ENCODE assay signal across 21 cellular contexts in the genomic region with DNA sequence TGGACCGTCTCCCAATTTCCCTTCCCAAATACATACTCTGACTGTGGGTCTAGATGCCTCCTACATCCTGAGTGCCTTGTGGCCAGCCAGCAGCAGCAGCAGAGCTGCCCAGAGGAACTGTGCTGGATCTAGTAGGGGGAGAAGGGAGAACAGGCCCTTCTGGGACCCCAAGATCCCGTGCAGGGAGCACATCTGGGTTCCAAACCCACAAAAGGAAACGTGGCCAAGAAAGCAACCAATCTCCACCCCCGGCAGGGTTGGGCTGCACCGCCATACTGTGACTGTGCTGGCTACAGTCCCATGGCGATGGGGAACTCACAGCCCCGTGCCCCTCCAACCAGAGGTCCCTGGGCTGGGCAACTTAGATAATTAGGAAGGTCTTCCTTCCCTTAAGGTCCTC.
DNase-seq lines count a peak whose midpoint lies in the region; ATAC-seq and TF ChIP-seq lines count a peak whose summit lies in the region.
"Had no signal": no experiment of that assay in that cellular context is flagged by ENCODE, and none has a peak within 500 bp of the region (broad histone marks: within the 10 kb centered on the region; RNA-seq: fewer than 3 reads in every experiment).

No MANE protein-coding gene starts in this region.

- H3K9ac ChIP-seq in IMR-90 (ENCODE audit: low read depth, low read length) (no peak overlapping the region), neuronal stem cell (ENCODE audit: low read depth, low read length, poor library complexity) (no peak overlapping the region)

- H2AFZ ChIP-seq in IMR-90 (replicated peaks; ENCODE audit: low read length, poor library complexity) (no peak overlapping the region), neuronal stem cell (ENCODE audit: low read length) (no peak overlapping the region)

- H3K23ac ChIP-seq in IMR-90 (ENCODE audit: low read depth, low read length) (no peak overlapping the region), neuronal stem cell (ENCODE audit: low read depth, low read length, poor library complexity) (peak overlapping the region; percentile 55)

- CTCF ChIA-PET in activated CD8-positive, alpha-beta memory T cell treated with anti-CD3 and anti-CD28 coated beads, Interleukin-2, amount 10 ng/mL, durations not matched to agents 7 days and 5 days (lab: Charles Lee), result interaction anchor here (1.3 to 4.6 kb wide), 5 partner anchors 17 to 91 kb away, joined by 3 to 34 read pairs (median 12); partner anchors contain the start of gene C15orf39
- CTCF ChIA-PET in IMR-90 (lab: Yijun Ruan, JAX), result no interaction called here

- peaks cover 6% of the 10 kb centered on the region for H4K20me1 ChIP-seq in IMR-90 (ENCODE audit: insufficient read depth, low read length)

- H4K5ac ChIP-seq in IMR-90 (ENCODE audit: low read depth, low read length), result no peak overlapping the region

- no TSS peak for BruUV-seq in IMR-90 (replicated peaks; lab: Mats Ljungman, UMichigan)

- POLR2A ChIA-PET in IMR-90 (lab: Charles Lee; ENCODE audit: unreplicated experiment), result no interaction called here

- H3K27me3 Mint-ChIP-seq in activated CD8-positive, alpha-beta memory T cell treated with anti-CD3 and anti-CD28 coated beads, Interleukin-2, amount 10 ng/mL, durations not matched to agents 7 days and 5 days, result peaks cover 16% of the 10 kb centered on the region
- peaks cover 4% of the 10 kb centered on the region for H3K27me3 Mint-ChIP-seq in activated T-helper 1 cell treated with anti-CD3 and anti-CD28 coated beads, Interleukin-12 subunit alpha, Interleukin-12 subunit beta, Interleukin-2, Interleukin-4 antibody, amounts not matched to agents 30 ng/mL and 10 ng/mL and 1 ng/mL, durations not matched to agents 14 hours and 24 hours and 36 hours (ENCODE audit: insufficient read depth)

- dilution Hi-C loops in IMR-90 (cut with HindIII; ENCODE audit: low sequenced_read_pairs, unreplicated experiment), result no loop called here

- TF ChIP-seq POLR2A in IMR-90 (IDR thresholded peaks at IDR 0.05; ENCODE audit: low read depth, low read length), result no peak

- H3K9me1 ChIP-seq in IMR-90 (ENCODE audit: insufficient read depth, low read length), result peaks cover 15% of the 10 kb centered on the region

- H4K8ac ChIP-seq in IMR-90 (ENCODE audit: low read depth in 2 of 2, low read length in 2 of 2) (no peak overlapping the region), neuronal stem cell (ENCODE audit: low read depth, low read length) (no peak overlapping the region)

- H3K36me3 Mint-ChIP-seq in activated CD8-positive, alpha-beta memory T cell treated with anti-CD3 and anti-CD28 coated beads, Interleukin-2, amount 10 ng/mL, durations not matched to agents 7 days and 5 days, result peaks cover 22% of the 10 kb centered on the region
- peaks cover 17% of the 10 kb centered on the region for H3K36me3 Mint-ChIP-seq in activated T-helper 1 cell treated with anti-CD3 and anti-CD28 coated beads, Interleukin-12 subunit alpha, Interleukin-12 subunit beta, Interleukin-2, Interleukin-4 antibody, amounts not matched to agents 30 ng/mL and 10 ng/mL and 1 ng/mL, durations not matched to agents 14 hours and 24 hours and 36 hours (ENCODE audit: low read depth)

- no peak overlapping the region for H3K4me2 ChIP-seq in IMR-90 (ENCODE audit: low read depth, low read length)
- no peak overlapping the region for H3K4me2 ChIP-seq in neuronal stem cell (ENCODE audit: insufficient read depth, low read length, poor library complexity, severe bottlenecking)

- TF ChIP-seq RAD21 in IMR-90 (IDR thresholded peaks at IDR 0.05; ENCODE audit: low read length), result no peak

- intact Hi-C loops in IMR-90 (cut with micrococcal nuclease), result no loop called here
- intact Hi-C loops in activated T-helper 1 cell treated with anti-CD3 and anti-CD28 coated beads, Interleukin-12 subunit alpha, Interleukin-12 subunit beta, Interleukin-2, Interleukin-4 antibody, amounts not matched to agents 30 ng/mL and 10 ng/mL and 1 ng/mL, durations not matched to agents 14 hours and 24 hours and 36 hours (cut with micrococcal nuclease), result loop anchor here (2.0 kb wide), 1 partner anchor 67 kb away; no protein-coding TSS in a partner anchor

- no peak for TF ChIP-seq CTCF in IMR-90 (conservative IDR thresholded peaks at IDR 0.05; ENCODE audit: low read depth, low read length)

- no peak overlapping the region for H2BK12ac ChIP-seq in neuronal stem cell (ENCODE audit: low read length)

- H3K4me1 Mint-ChIP-seq in activated CD8-positive, alpha-beta memory T cell treated with anti-CD3 and anti-CD28 coated beads, Interleukin-2, amount 10 ng/mL, durations not matched to agents 7 days and 5 days, result peaks cover 55% of the 10 kb centered on the region
- H3K4me1 Mint-ChIP-seq in activated T-helper 1 cell treated with anti-CD3 and anti-CD28 coated beads, Interleukin-12 subunit alpha, Interleukin-12 subunit beta, Interleukin-2, Interleukin-4 antibody, amounts not matched to agents 30 ng/mL and 10 ng/mL and 1 ng/mL, durations not matched to agents 14 hours and 24 hours and 36 hours (ENCODE audit: low read depth), result peaks cover 63% of the 10 kb centered on the region

- H2BK120ac ChIP-seq in IMR-90 (ENCODE audit: low read depth, low read length) (no peak overlapping the region), neuronal stem cell (ENCODE audit: low read depth, low read length) (no peak overlapping the region)

- H3K79me1 ChIP-seq in IMR-90 (ENCODE audit: low read depth in 1 of 2, low read length in 2 of 2) (no peaks in the 10 kb centered on the region), neuronal stem cell (ENCODE audit: low read depth, low read length) (no peaks in the 10 kb centered on the region)

- H3K14ac ChIP-seq in IMR-90 (replicated peaks; ENCODE audit: low read depth, low read length), result no peak overlapping the region
- H3K14ac ChIP-seq in neuronal stem cell (ENCODE audit: low read length), result no peak overlapping the region

- no peak overlapping the region for H2AK9ac ChIP-seq in IMR-90 (replicated peaks; ENCODE audit: low read depth, low read length, poor library complexity)

- peaks cover 9% of the 10 kb centered on the region for H3K4me1 ChIP-seq in IMR-90 (ENCODE audit: control insufficient read depth, insufficient read depth, low read length)
- peaks cover 2 to 8% of the 10 kb centered on the region in 2 donors for H3K4me1 ChIP-seq in neuronal stem cell (ENCODE audit: control insufficient read depth in 2 of 2, insufficient read depth in 1 of 2, low read depth in 1 of 2, low read length in 2 of 2)
- H3K4me1 ChIP-seq: gastrocnemius medialis had no signal

- H3K27me3 ChIP-seq in IMR-90 (ENCODE audit: control insufficient read depth, insufficient read depth, low read length) (peaks cover 8% of the 10 kb centered on the region), neuronal stem cell (ENCODE audit: control insufficient read depth in 3 of 3, insufficient read depth in 3 of 3, low read depth in 1 of 3, low read length in 3 of 3) (no peaks in the 10 kb centered on the region)
- H3K27me3 ChIP-seq: gastrocnemius medialis, spleen had no signal

- peaks cover 13% of the 10 kb centered on the region for H3K9me3 Mint-ChIP-seq in activated CD8-positive, alpha-beta memory T cell treated with anti-CD3 and anti-CD28 coated beads, Interleukin-2, amount 10 ng/mL, durations not matched to agents 7 days and 5 days (ENCODE audit: low read depth)
- peaks cover 15% of the 10 kb centered on the region for H3K9me3 Mint-ChIP-seq in activated T-helper 1 cell treated with anti-CD3 and anti-CD28 coated beads, Interleukin-12 subunit alpha, Interleukin-12 subunit beta, Interleukin-2, Interleukin-4 antibody, amounts not matched to agents 30 ng/mL and 10 ng/mL and 1 ng/mL, durations not matched to agents 14 hours and 24 hours and 36 hours
- H3K9me3 Mint-ChIP-seq: CD4-positive, alpha-beta T cell had no signal

- no peak overlapping the region; the same call in 2 of the 3 replicates for H2BK15ac ChIP-seq in IMR-90 (ENCODE audit: low read depth, low read length)
- peak overlapping the region; percentile 49 for H2BK15ac ChIP-seq in neuronal stem cell (ENCODE audit: low read length)

- WGBS in IMR-90 (ENCODE audit: extremely low coverage in 2 of 2, insufficient read length in 1 of 2), 2 experiments, result 100% methylated on average over 1 of the region's 7 CpGs; no CpG with 5 or more reads in 1 of the 2 experiments
- no CpG with 5 or more reads among the region's 7 CpGs for WGBS in neuronal stem cell (ENCODE audit: extremely low coverage in 2 of 2, insufficient read length in 2 of 2, insufficient replicate concordance in 1 of 2), 2 donors

- no peak overlapping the region for H3K56ac ChIP-seq in IMR-90 (ENCODE audit: extremely low read depth, insufficient read depth, low read length)

- H2BK5ac ChIP-seq in IMR-90 (ENCODE audit: low read depth, low read length, poor library complexity, severe bottlenecking) (no peak overlapping the region), neuronal stem cell (ENCODE audit: low read length) (no peak overlapping the region)

- H3K27ac ChIP-seq in IMR-90 (ENCODE audit: insufficient read depth, low read length) (no peak overlapping the region), neuronal stem cell (replicated peaks; ENCODE audit: low read length) (no peak overlapping the region)
- H3K27ac ChIP-seq: gastrocnemius medialis had no signal

- 0 out of 2 replicates have a peak overlapping the region, but pooled peaks have one; percentile 24 for H2AK5ac ChIP-seq in IMR-90 (ENCODE audit: low read depth, low read length)
- H2AK5ac ChIP-seq in neuronal stem cell (ENCODE audit: low read depth, low read length), result peak overlapping the region; percentile 70

- H3K4me3 ChIP-seq in IMR-90 (ENCODE audit: insufficient read depth, low read depth, low read length), result no peak overlapping the region
- H3K4me3 ChIP-seq in neuronal stem cell (ENCODE audit: low read length in 2 of 2), result no peak overlapping the region
- H3K4me3 ChIP-seq: gastrocnemius medialis, lung, spleen had no signal

- H3K27ac Mint-ChIP-seq in activated CD8-positive, alpha-beta memory T cell treated with anti-CD3 and anti-CD28 coated beads, Interleukin-2, amount 10 ng/mL, durations not matched to agents 7 days and 5 days, result peak overlapping the region; percentile 79
- H3K27ac Mint-ChIP-seq in activated T-helper 1 cell treated with anti-CD3 and anti-CD28 coated beads, Interleukin-12 subunit alpha, Interleukin-12 subunit beta, Interleukin-2, Interleukin-4 antibody, amounts not matched to agents 30 ng/mL and 10 ng/mL and 1 ng/mL, durations not matched to agents 14 hours and 24 hours and 36 hours, result peak overlapping the region; percentile 22
- H3K27ac Mint-ChIP-seq: CD4-positive, alpha-beta T cell had no signal

- H3K18ac ChIP-seq in IMR-90 (ENCODE audit: low read depth, low read length) (no peak overlapping the region), neuronal stem cell (ENCODE audit: low read length) (peak overlapping the region; percentile 38)

- peak; percentile 48 for DNase-seq in activated CD8-positive, alpha-beta memory T cell treated with anti-CD3 and anti-CD28 coated beads, Interleukin-2, amount 10 ng/mL, durations not matched to agents 7 days and 5 days
- DNase-seq in activated CD8-positive, alpha-beta memory T cell treated with anti-CD3 and anti-CD28 coated beads for 24 hours, result no peak
- DNase-seq in IMR-90, result no peak
- no peak for DNase-seq in activated T-helper 1 cell treated with anti-CD3 and anti-CD28 coated beads, Interleukin-12 subunit alpha, Interleukin-12 subunit beta, Interleukin-2, Interleukin-4 antibody, amounts not matched to agents 30 ng/mL and 10 ng/mL and 1 ng/mL, durations not matched to agents 14 hours and 24 hours and 36 hours (ENCODE audit: low spot score)
- DNase-seq in neuronal stem cell (ENCODE audit: low spot score), result no peak
- no peak for DNase-seq in anterior cingulate cortex (lab: John Stamatoyannopoulos, UW)
- no peak for DNase-seq in COLO829 (ENCODE audit: low spot score)
- DNase-seq: activated CD4-positive, alpha-beta T cell treated with anti-CD3 and anti-CD28 coated beads for 4 hours; activated naive CD4-positive, alpha-beta T cell; CD4-positive, alpha-beta T cell; cerebellar nuclear complex; DMS79; effector CD4-positive, alpha-beta T cell; gastrocnemius medialis; HCEC 1CT; NCI-H1436; NCI-H526 treated with DMSO at 0.1 percent for 48 hours; spleen; substantia nigra had no signal

- in situ Hi-C loops in IMR-90 (cut with MboI; ENCODE audit: low sequenced_read_pairs), result no loop called here

- H3K9me3 ChIP-seq in IMR-90 (ENCODE audit: control insufficient read depth, insufficient read depth, low read length) (no peaks in the 10 kb centered on the region), neuronal stem cell (replicated peaks in 1 of 2; ENCODE audit: control insufficient read depth in 2 of 2, insufficient read depth in 1 of 2, low read depth in 1 of 2, low read length in 2 of 2) (peaks cover 2 to 3% of the 10 kb centered on the region in 2 donors)
- H3K9me3 ChIP-seq: gastrocnemius medialis had no signal

- no peak for ATAC-seq in activated CD8-positive, alpha-beta memory T cell treated with anti-CD3 and anti-CD28 coated beads, Interleukin-2, amount 10 ng/mL, durations not matched to agents 7 days and 5 days
- ATAC-seq in IMR-90 (ENCODE audit: low read depth) (no peak), GM18867 (IDR thresholded peaks at IDR 0.05; ENCODE audit: unreplicated experiment) (no peak)
- ATAC-seq: gastrocnemius medialis had no signal

- no peaks in the 10 kb centered on the region for H3K36me3 ChIP-seq in IMR-90 (ENCODE audit: control insufficient read depth, insufficient read depth, low read length)
- H3K36me3 ChIP-seq in neuronal stem cell (replicated peaks in 1 of 2; ENCODE audit: control insufficient read depth in 2 of 2, insufficient read depth in 2 of 2, low read length in 2 of 2), result no peaks in the 10 kb centered on the region
- H3K36me3 ChIP-seq: gastrocnemius medialis, spleen had no signal

- no peak overlapping the region for H3K4me3 Mint-ChIP-seq in activated CD8-positive, alpha-beta memory T cell treated with anti-CD3 and anti-CD28 coated beads, Interleukin-2, amount 10 ng/mL, durations not matched to agents 7 days and 5 days
- peak overlapping the region; percentile 58 for H3K4me3 Mint-ChIP-seq in activated T-helper 1 cell treated with anti-CD3 and anti-CD28 coated beads, Interleukin-12 subunit alpha, Interleukin-12 subunit beta, Interleukin-2, Interleukin-4 antibody, amounts not matched to agents 30 ng/mL and 10 ng/mL and 1 ng/mL, durations not matched to agents 14 hours and 24 hours and 36 hours
- H3K4me3 Mint-ChIP-seq: CD4-positive, alpha-beta T cell had no signal

- H2BK20ac ChIP-seq in IMR-90 (ENCODE audit: low read depth, low read length), result no peak overlapping the region

- no peak overlapping the region for H3K4ac ChIP-seq in IMR-90 (ENCODE audit: low read depth, low read length)
- no peak overlapping the region for H3K4ac ChIP-seq in neuronal stem cell (ENCODE audit: low read length)

- H4K91ac ChIP-seq in IMR-90 (ENCODE audit: insufficient read depth, low read depth, low read length), result no peak overlapping the region
- no peak overlapping the region for H4K91ac ChIP-seq in neuronal stem cell (ENCODE audit: low read depth, low read length, poor library complexity)
